28 cellular contexts compared by ENCODE assay signal in the genomic region with DNA sequence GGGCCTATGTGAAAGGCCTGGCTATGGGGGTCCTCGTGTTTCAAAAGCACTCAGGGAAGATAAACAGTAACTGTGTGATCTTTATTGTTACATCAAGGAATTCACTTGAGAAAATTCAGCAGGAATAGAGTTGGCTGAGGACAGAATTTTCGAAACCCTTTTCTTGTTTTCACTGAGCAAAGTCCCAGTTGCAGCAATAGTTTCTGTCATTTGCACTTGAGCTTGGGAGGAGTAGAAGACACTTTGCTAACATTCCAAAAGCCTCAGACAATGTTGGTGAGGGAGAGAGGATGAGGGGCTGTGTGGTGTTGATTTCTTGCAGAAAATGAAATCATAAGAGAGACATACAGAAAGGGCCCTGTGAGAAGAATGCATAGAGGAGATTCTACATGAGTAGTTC.
"Had no signal": no experiment of that assay in that cellular context is flagged by ENCODE, and none has a peak within 500 bp of the region (broad histone marks: within the 10 kb centered on the region; RNA-seq: fewer than 3 reads in every experiment).

No MANE protein-coding gene starts in this region.

- H3K4me3 ChIP-seq: esophagus muscularis mucosa, left lung, lower lobe of right lung, mucosa of descending colon, right lobe of liver, skin epidermis, thyroid gland, upper lobe of left lung, vagina had no signal

- H3K9me3 ChIP-seq: lower lobe of right lung, mucosa of descending colon, right lobe of liver, thyroid gland, vagina had no signal

- H3K27ac ChIP-seq: brain microvascular endothelial cell, left lung, lower lobe of right lung, right lobe of liver, skin epidermis, upper lobe of left lung, vagina had no signal

- DNase-seq: activated CD4-positive, alpha-beta T cell treated with anti-CD3 and anti-CD28 coated beads for 48 hours; activated CD4-positive, alpha-beta T cell treated with anti-CD3 and anti-CD28 coated beads, Interleukin-2, amount 50 U/mL, for 48 hours; activated CD8-positive, alpha-beta memory T cell treated with anti-CD3 and anti-CD28 coated beads for 24 hours; activated gamma-delta T cell; activated naive CD4-positive, alpha-beta T cell treated with anti-CD3 and anti-CD28 coated beads, Interleukin-2, amount 10 ng/mL, durations not matched to agents 7 days and 5 days; activated naive CD8-positive, alpha-beta T cell treated with anti-CD3 and anti-CD28 coated beads, Interleukin-2, amount 10 ng/mL, durations not matched to agents 7 days and 5 days; amniotic stem cell; brain microvascular endothelial cell; central memory CD4-positive, alpha-beta T cell; endodermal cell; head of caudate nucleus; hypothalamus; kidney glomerular epithelial cell; left lung; lower lobe of right lung; mucosa of descending colon; right lobe of liver; stimulated activated CD4-positive, alpha-beta T cell treated with anti-CD3 and anti-CD28 coated beads, Interleukin-4, amount 100 ng/mL, for 4 hours; stimulated activated CD8-positive, alpha-beta memory T cell treated with anti-CD3 and anti-CD28 coated beads, Interleukin-4, amount 100 ng/mL, for 48 hours; stimulated activated naive CD8-positive, alpha-beta T cell treated with anti-CD3 and anti-CD28 coated beads, Interleukin-15, amount 100 ng/mL, for 72 hours; T-helper 1 cell; upper lobe of left lung had no signal

- ATAC-seq: lower lobe of right lung; mucosa of descending colon; natural killer cell treated with Interleukin-12 subunit alpha and Interleukin-12 subunit beta and Interleukin-15 and Interleukin-18, amount 100 ng/mL, for 72 hours; stimulated activated memory B cell treated with anti-CD40 and anti-IgM and Interleukin-4, amounts not matched to agents 10 μg/mL and 1 μg/mL and 100 μg/mL, for 72 hours; stimulated activated naive CD8-positive, alpha-beta T cell treated with anti-CD3 and anti-CD28 coated beads, Interleukin-15, amount 100 ng/mL, for 72 hours had no signal

- H3K4me1 ChIP-seq: left lung, lower lobe of right lung, right lobe of liver, thyroid gland, upper lobe of left lung, vagina had no signal

- H3K27me3 ChIP-seq: brain microvascular endothelial cell, esophagus muscularis mucosa, left lung, right lobe of liver, thyroid gland, upper lobe of left lung, vagina had no signal

- H3K36me3 ChIP-seq: brain microvascular endothelial cell, esophagus muscularis mucosa, left lung, lower lobe of right lung, right lobe of liver, thyroid gland, upper lobe of left lung, vagina had no signal
